23 cellular contexts compared by ENCODE assay signal in the genomic region with DNA sequence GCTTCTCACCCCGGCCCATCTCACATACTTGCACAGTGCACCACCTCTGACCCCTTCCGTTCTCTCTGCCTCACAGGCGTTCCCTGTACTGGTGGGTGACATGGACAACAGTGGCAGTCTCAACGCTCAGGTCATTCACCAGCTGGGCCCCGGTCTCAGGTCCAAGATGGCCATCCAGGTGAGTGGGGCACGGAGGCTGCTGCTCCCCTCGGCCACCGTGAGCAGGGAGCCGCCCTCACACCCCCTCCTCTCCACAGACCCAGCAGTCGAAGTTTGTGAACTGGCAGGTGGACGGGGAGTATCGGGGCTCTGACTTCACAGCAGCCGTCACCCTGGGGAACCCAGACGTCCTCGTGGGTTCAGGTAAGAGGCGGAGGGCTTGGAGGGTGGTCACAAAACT. TPM values are rescaled to one million over a fixed set of nuclear protein-coding genes. Genes with fewer than 3 reads are reported as not detected.
"Had no signal": no experiment of that assay in that cellular context is flagged by ENCODE, and none has a peak within 500 bp of the region (broad histone marks: within the 10 kb centered on the region; RNA-seq: fewer than 3 reads in every experiment).

No MANE protein-coding gene starts in this region.

- H3K27ac ChIP-seq: body of pancreas, parathyroid adenoma, testis had no signal

- H3K9ac ChIP-seq: parathyroid adenoma had no signal

- ATAC-seq: activated CD8-positive, alpha-beta memory T cell treated with anti-CD3 and anti-CD28 coated beads, Interleukin-2, amount 10 ng/mL, durations not matched to agents 7 days and 5 days; activated naive CD4-positive, alpha-beta T cell treated with anti-CD3 and anti-CD28 coated beads, Interleukin-2, amount 50 U/mL, for 72 hours; activated T-cell treated with anti-CD3 and anti-CD28 coated beads, Interleukin-2, amount 50 U/mL, for 72 hours; body of pancreas; effector memory CD8-positive, alpha-beta T cell; natural killer cell; sciatic nerve; stimulated activated effector memory CD8-positive, alpha-beta T cell treated with anti-CD3 and anti-CD28 coated beads, Interleukin-12 subunit alpha, Interleukin-12 subunit beta, amount 100 ng/mL, for 72 hours; T-cell; WTC11 had no signal

- H3K4me3 ChIP-seq: body of pancreas, smooth muscle cell, testis had no signal

- H2AFZ ChIP-seq: parathyroid adenoma had no signal

- H3K27me3 ChIP-seq: body of pancreas, testis had no signal

- H3K9me3 ChIP-seq: body of pancreas, testis had no signal

- H3K4me2 ChIP-seq: smooth muscle cell had no signal

- DNase-seq: activated CD4-positive, alpha-beta memory T cell treated with anti-CD3 and anti-CD28 coated beads, Interleukin-2, amount 10 ng/mL, durations not matched to agents 7 days and 5 days; activated CD4-positive, alpha-beta T cell treated with anti-CD3 and anti-CD28 coated beads for 4 hours; activated CD8-positive, alpha-beta memory T cell treated with anti-CD3 and anti-CD28 coated beads, Interleukin-2, amount 10 ng/mL, durations not matched to agents 7 days and 5 days; activated effector memory CD4-positive, alpha-beta T cell treated with anti-CD3 and anti-CD28 coated beads, Interleukin-2, amount 50 U/mL, for 16 hours; activated T-cell treated with anti-CD3 and anti-CD28 coated beads, Interleukin-2, amount 50 U/mL, for 72 hours; body of pancreas; effector memory CD8-positive, alpha-beta T cell; foreskin fibroblast; natural killer cell; stimulated activated CD4-positive, alpha-beta T cell treated with anti-CD3 and anti-CD28 coated beads, Interleukin-4, amount 100 ng/mL, for 24 hours; T-cell; testis had no signal

RNA-seq across cellular contexts. Expression of gene APOE, which starts 11.9 kb away (rescaled TPM):
- total RNA-seq: activated CD4-positive, alpha-beta memory T cell treated with anti-CD3 and anti-CD28 coated beads, Interleukin-2, amount 10 ng/mL, durations not matched to agents 7 days and 5 days had no signal

RNA-seq across cellular contexts. Expression of gene APOC1, which starts 20.7 kb away (rescaled TPM):
- total RNA-seq: activated T-cell treated with anti-CD3 and anti-CD28 coated beads, Interleukin-2, amount 50 U/mL, for 72 hours; natural killer cell had no signal

RNA-seq across cellular contexts. Expression of gene APOC4, which starts 48.3 kb away (rescaled TPM):
- total RNA-seq: activated CD4-positive, alpha-beta memory T cell treated with anti-CD3 and anti-CD28 coated beads, Interleukin-2, amount 10 ng/mL, durations not matched to agents 7 days and 5 days; activated CD8-positive, alpha-beta memory T cell treated with anti-CD3 and anti-CD28 coated beads, Interleukin-2, amount 10 ng/mL, durations not matched to agents 7 days and 5 days; activated naive CD4-positive, alpha-beta T cell treated with anti-CD3 and anti-CD28 coated beads, Interleukin-2, amount 50 U/mL, for 72 hours; activated T-cell treated with anti-CD3 and anti-CD28 coated beads, Interleukin-2, amount 50 U/mL, for 72 hours; body of pancreas; cardiac septum; dermis microvascular lymphatic vessel endothelial cell; glomerular endothelial cell; lower leg skin; mesenteric fat pad; natural killer cell; sciatic nerve; smooth muscle cell; T-cell; testis; WTC11 had no signal
- polyA plus RNA-seq: smooth muscle cell had no signal
